ENCODE assay signal across 36 cellular contexts in the genomic region with DNA sequence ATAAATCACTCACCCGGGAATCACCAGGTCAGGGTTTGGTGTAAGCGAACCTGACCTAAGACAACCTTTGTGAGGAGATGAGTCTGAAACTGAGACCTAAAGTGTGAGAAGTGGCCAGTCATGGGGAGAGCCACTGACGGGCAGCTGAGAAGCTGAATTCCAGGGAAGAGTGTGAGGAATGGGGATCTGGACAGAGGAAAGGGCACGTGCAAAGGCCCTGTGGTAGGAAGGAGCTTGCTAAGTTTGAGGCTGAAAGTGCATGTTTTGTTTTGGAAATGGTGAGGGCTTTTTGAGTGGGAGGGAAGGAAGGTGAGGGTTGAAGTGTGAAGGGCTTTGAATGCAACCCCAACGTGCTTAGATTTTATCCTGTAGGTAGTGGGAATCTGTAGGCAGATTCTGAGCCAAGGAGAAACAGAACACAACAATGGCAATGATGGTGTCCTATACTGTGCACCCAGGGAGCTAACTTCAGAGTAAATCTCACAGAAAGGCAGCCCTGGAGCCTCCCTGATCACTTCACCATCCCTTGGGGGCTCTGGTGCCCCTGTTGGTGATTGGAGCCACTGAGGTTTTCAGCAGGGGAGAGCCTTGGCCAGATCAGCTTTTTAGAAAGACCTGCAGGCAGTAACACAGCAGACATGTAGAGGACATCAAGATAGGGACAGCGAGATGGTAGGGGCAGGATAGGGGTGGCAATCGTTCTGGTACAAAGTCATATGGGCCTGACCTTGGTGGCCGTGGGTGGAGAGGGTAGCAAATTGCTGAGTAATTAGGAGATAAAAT. TPM values are rescaled to one million over a fixed set of nuclear protein-coding genes. Genes with fewer than 3 reads are reported as not detected.
"Had no signal": no experiment of that assay in that cellular context is flagged by ENCODE, and none has a peak within 500 bp of the region (broad histone marks: within the 10 kb centered on the region; RNA-seq: fewer than 3 reads in every experiment).

No MANE protein-coding gene starts in this region.

- H3K27ac ChIP-seq: brain microvascular endothelial cell, PC-9, RWPE1 had no signal

- FAIRE-seq: RCC 7860 had no signal

- ATAC-seq: activated naive CD4-positive, alpha-beta T cell treated with anti-CD3 and anti-CD28 coated beads, Interleukin-2, amount 50 U/mL, for 72 hours; activated T-cell treated with anti-CD3 and anti-CD28 coated beads, Interleukin-2, amount 50 U/mL, for 4 hours; Right ventricle myocardium inferior; WTC11 had no signal

- H3K4me3 ChIP-seq: MG63, PC-9 had no signal

- H3K27me3 ChIP-seq: MG63 had no signal

- H3K9me3 ChIP-seq: MG63 had no signal

- H2AFZ ChIP-seq: PC-9 had no signal

- H3K36me3 ChIP-seq: brain microvascular endothelial cell, MG63 had no signal

- H3K4me2 ChIP-seq: PC-9 had no signal

- DNase-seq: activated CD4-positive, alpha-beta memory T cell treated with anti-CD3 and anti-CD28 coated beads for 36 hours; activated CD4-positive, alpha-beta T cell treated with anti-CD3 and anti-CD28 coated beads for 4 hours; activated CD4-positive, alpha-beta T cell treated with anti-CD3 and anti-CD28 coated beads, Interleukin-2, amount 50 U/mL, for 1 hour; activated CD4-positive, CD25-positive, alpha-beta regulatory T cell treated with anti-CD3 and anti-CD28 coated beads, Interleukin-2, amount 50 U/mL, for 72 hours; activated CD8-positive, alpha-beta memory T cell treated with anti-CD3 and anti-CD28 coated beads, Interleukin-2, amount 50 U/mL, for 4 hours; activated gamma-delta T cell treated with Interleukin-2 at 50 U/mL for 16 hours; activated naive CD4-positive, alpha-beta T cell treated with anti-CD3 and anti-CD28 coated beads for 36 hours; activated T-cell treated with anti-CD3 and anti-CD28 coated beads for 4 hours; activated T-cell treated with anti-CD3 and anti-CD28 coated beads, Interleukin-2, amount 50 U/mL, for 4 hours; amniotic stem cell; aorta; brain microvascular endothelial cell; central memory CD4-positive, alpha-beta T cell; Kasumi-1; KG1; MG63; NCI-H1048; NCI-H1694; NCI-H1930; NCI-H2171 treated with DMSO at 0.1 percent for 48 hours; NCI-H2227 treated with DMSO at 0.1 percent for 48 hours; NCI-H446; NCI-H510A treated with DMSO at 0.1 percent for 48 hours; NCI-H526 treated with DMSO at 0.1 percent for 48 hours; NK-92 treated with Interleukin-12 subunit alpha and Interleukin-12 subunit beta, amount 100 ng/mL, for 24 hours; PC-9; SIG-M5; T1000 had no signal

RNA-seq across cellular contexts. Expression of a gene that starts 37.5 kb away (rescaled TPM):
- total RNA-seq: activated CD4-positive, alpha-beta memory T cell treated with anti-CD3 and anti-CD28 coated beads for 36 hours; activated naive CD4-positive, alpha-beta T cell treated with anti-CD3 and anti-CD28 coated beads for 36 hours; activated naive CD4-positive, alpha-beta T cell treated with anti-CD3 and anti-CD28 coated beads, Interleukin-2, amount 50 U/mL, for 72 hours; activated T-helper 1 cell treated with anti-CD3 and anti-CD28 coated beads, Interleukin-12 subunit alpha, Interleukin-12 subunit beta, Interleukin-2, Interleukin-4 antibody, amounts not matched to agents 30 ng/mL and 10 ng/mL and 1 ng/mL, durations not matched to agents 14 hours and 24 hours and 36 hours; aorta; PC-9; Right ventricle myocardium inferior; T-helper 1 cell treated with Interleukin-12 subunit alpha and Interleukin-12 subunit beta and Interleukin-4 antibody, amounts not matched to agents 30 ng/mL and 1 ng/mL, for 36 hours; T-helper 2 cell treated with Interferon-gamma antibody and Interleukin-4, amounts not matched to agents 100 ng/mL and 5 ng/mL, for 36 hours had no signal
